In genomic region chr1:243255791-243256512, GRCh38 we compare ENCODE assay signal across 8 cellular contexts. TPM values are rescaled to one million over a fixed set of nuclear protein-coding genes. Genes with fewer than 3 reads are reported as not detected.
DNase-seq lines count a peak whose midpoint lies in the region; ATAC-seq, FAIRE-seq and TF ChIP-seq lines count a peak whose summit lies in the region.

TSS of gene SDCCAG8 (plus strand) at chr1:243256041. CDS start at chr1:243256174, 133 bp downstream.

- no peaks in the 10 kb centered on the region for H3K9me3 Mint-ChIP-seq in activated T-cell treated with anti-CD3 and anti-CD28 coated beads, Interleukin-2, amount 50 U/mL, for 72 hours

- peak; percentile 98 for DNase-seq in DMS79 (lab: John Stamatoyannopoulos, UW)
- peak; percentile 99 for DNase-seq in RCC 7860 (ENCODE audit: low spot score)
- DNase-seq in activated T-cell treated with anti-CD3 and anti-CD28 coated beads, Interleukin-2, amount 50 U/mL, for 72 hours, result peak; percentile 93 to 95
- DNase-seq in esophagus muscularis mucosa (ENCODE audit: extremely low spot score), result peak; percentile 98
- DNase-seq in stimulated activated CD8-positive, alpha-beta memory T cell treated with anti-CD3 and anti-CD28 coated beads, Interleukin-7, amount 100 ng/mL, for 4 hours (ENCODE audit: low read depth in 2 of 2), result peak; percentile 89 to 92

- peak; percentile 94 for FAIRE-seq in RCC 7860 (lab: Jason Lieb, UNC)

- peak; percentile 71 for TF ChIP-seq POLR2A in esophagus muscularis mucosa (IDR thresholded peaks at IDR 0.05; ENCODE audit: low read depth)

- H3K27ac ChIP-seq in KOPT-K1 (ENCODE audit: low read depth, low read length, poor library complexity, severe bottlenecking) (peak within 1 kb of the TSS; percentile 82), esophagus muscularis mucosa (replicated peaks in 1 of 4) (peak within 1 kb of the TSS; percentile 91 to 98 (median 97)), muscle layer of duodenum (ENCODE audit: low read length) (peak within 1 kb of the TSS; percentile 97)

- H3K4me1 Mint-ChIP-seq in activated T-cell treated with anti-CD3 and anti-CD28 coated beads, Interleukin-2, amount 50 U/mL, for 72 hours (ENCODE audit: low read depth), result peaks cover 54% of the 10 kb centered on the region

- H3K4me3 ChIP-seq in esophagus muscularis mucosa (peak within 1 kb of the TSS; percentile 79 to 99 (median 90)), muscle layer of duodenum (ENCODE audit: low read depth in 1 of 2, low read length in 2 of 2) (peak within 1 kb of the TSS; percentile 91 to 95)

- no peaks in the 10 kb centered on the region for H3K27me3 Mint-ChIP-seq in activated T-cell treated with anti-CD3 and anti-CD28 coated beads, Interleukin-2, amount 50 U/mL, for 72 hours (ENCODE audit: low read depth)

- H3K36me3 Mint-ChIP-seq in activated T-cell treated with anti-CD3 and anti-CD28 coated beads, Interleukin-2, amount 50 U/mL, for 72 hours (ENCODE audit: insufficient read depth in 2 of 2), result peaks cover 4% of the 10 kb centered on the region in 2 donors

- no peak for TF ChIP-seq CTCF in esophagus muscularis mucosa (IDR thresholded peaks at IDR 0.05)

- H3K4me1 ChIP-seq in esophagus muscularis mucosa, result peaks cover 15 to 50% (median 45%) of the 10 kb centered on the region in 4 donors
- H3K4me1 ChIP-seq in muscle layer of duodenum (ENCODE audit: control insufficient read depth in 1 of 2, insufficient read depth in 2 of 2, low read length in 2 of 2), result peaks cover 0 to 32% of the 10 kb centered on the region in 2 donors

- peaks cover 6% of the 10 kb centered on the region for H3K9me3 ChIP-seq in KOPT-K1 (ENCODE audit: insufficient read depth, low read length, poor library complexity, severe bottlenecking)
- no peaks in the 10 kb centered on the region for H3K9me3 ChIP-seq in esophagus muscularis mucosa
- H3K9me3 ChIP-seq in muscle layer of duodenum (ENCODE audit: control insufficient read depth in 1 of 2, low read length in 2 of 2), result no peaks in the 10 kb centered on the region

- no peaks in the 10 kb centered on the region for H3K27me3 ChIP-seq in esophagus muscularis mucosa
- no peaks in the 10 kb centered on the region for H3K27me3 ChIP-seq in muscle layer of duodenum (ENCODE audit: low read depth, low read length)

- peak within 1 kb of the TSS; percentile 99 for H3K27ac Mint-ChIP-seq in activated T-cell treated with anti-CD3 and anti-CD28 coated beads, Interleukin-2, amount 50 U/mL, for 72 hours

- H3K36me3 ChIP-seq in KOPT-K1 (ENCODE audit: insufficient read depth, low read length) (no peaks in the 10 kb centered on the region), esophagus muscularis mucosa (peaks cover 0 to 3% (median 0%) of the 10 kb centered on the region in 4 donors), muscle layer of duodenum (ENCODE audit: control insufficient read depth in 1 of 2, insufficient read depth in 2 of 2, low read length in 2 of 2) (peaks cover 0 to 8% of the 10 kb centered on the region in 2 donors)

- TF ChIP-seq EP300 in esophagus muscularis mucosa (IDR thresholded peaks at IDR 0.05), result no peak

- H3K4me3 Mint-ChIP-seq in activated T-cell treated with anti-CD3 and anti-CD28 coated beads, Interleukin-2, amount 50 U/mL, for 72 hours, result peak within 1 kb of the TSS; percentile 99 to 100

- intact Hi-C loops in esophagus muscularis mucosa (cut with DNase I), result loop anchor here (5.0 to 10.0 kb wide), 2 partner anchors 589 to 1196 kb away; partner anchors contain the start of gene ADSS2

- WGBS in esophagus muscularis mucosa, result 0% methylated on average over 28 of the region's 32 CpGs

- ATAC-seq in GM21786 (IDR thresholded peaks at IDR 0.05; ENCODE audit: unreplicated experiment), result peak; percentile 71
- ATAC-seq in activated T-cell treated with anti-CD3 and anti-CD28 coated beads, Interleukin-2, amount 50 U/mL, for 72 hours (replicated peaks in 1 of 2), result peak; percentile 76 to 81

RNA-seq across cellular contexts. Expression of gene SDCCAG8, which starts in this region (rescaled TPM):
- total RNA-seq in activated T-cell treated with anti-CD3 and anti-CD28 coated beads, Interleukin-2, amount 50 U/mL, for 72 hours, result 10 to 100 TPM; 31.3 to 40.2 TPM
- 10 to 100 TPM; 24.5 to 52.7 (median 31.7) TPM for total RNA-seq in esophagus muscularis mucosa

Comparison
In these comparisons a context has a peak if more than half of its experiments do, and no peak if none do; other contexts are left out.
1. Peak in every context shown above with its lines: DNase-seq, ATAC-seq, H3K4me3 ChIP-seq and H3K27ac ChIP-seq.